17 cellular contexts compared by ENCODE assay signal in genomic region chr4:169689681-169690080, GRCh38.
"Had no signal": no experiment of that assay in that cellular context is flagged by ENCODE, and none has a peak within 500 bp of the region (broad histone marks: within the 10 kb centered on the region; RNA-seq: fewer than 3 reads in every experiment).

No MANE protein-coding gene starts in this region.

- FAIRE-seq: pancreas had no signal

- DNase-seq: dermis blood vessel endothelial cell; esophagus squamous epithelium; foreskin fibroblast; head of caudate nucleus; left colon; mesendoderm; naive B cell; occipital lobe; pancreas; retina; right lobe of liver; stimulated activated CD4-positive, alpha-beta T cell treated with anti-CD3 and anti-CD28 coated beads, Interleukin-4, amount 100 ng/mL, for 1 hour; stimulated activated CD8-positive, alpha-beta memory T cell treated with anti-CD3 and anti-CD28 coated beads, Interleukin-4, amount 100 ng/mL, for 48 hours; stimulated activated naive CD8-positive, alpha-beta T cell treated with anti-CD3 and anti-CD28 coated beads, Interleukin-15, Interleukin-2, amounts not matched to agents 100 U/mL and 50 U/mL, for 24 hours; tibial artery; uterus had no signal

- ATAC-seq: left colon; right lobe of liver; stimulated activated effector memory CD8-positive, alpha-beta T cell treated with anti-CD3 and anti-CD28 coated beads, Interleukin-12 subunit alpha, Interleukin-12 subunit beta, amount 100 ng/mL, for 72 hours; stimulated activated naive CD8-positive, alpha-beta T cell treated with anti-CD3 and anti-CD28 coated beads, Interleukin-15, Interleukin-2, amounts not matched to agents 100 U/mL and 50 U/mL, for 24 hours had no signal
